8 cellular contexts compared by ENCODE assay signal in the genomic region with DNA sequence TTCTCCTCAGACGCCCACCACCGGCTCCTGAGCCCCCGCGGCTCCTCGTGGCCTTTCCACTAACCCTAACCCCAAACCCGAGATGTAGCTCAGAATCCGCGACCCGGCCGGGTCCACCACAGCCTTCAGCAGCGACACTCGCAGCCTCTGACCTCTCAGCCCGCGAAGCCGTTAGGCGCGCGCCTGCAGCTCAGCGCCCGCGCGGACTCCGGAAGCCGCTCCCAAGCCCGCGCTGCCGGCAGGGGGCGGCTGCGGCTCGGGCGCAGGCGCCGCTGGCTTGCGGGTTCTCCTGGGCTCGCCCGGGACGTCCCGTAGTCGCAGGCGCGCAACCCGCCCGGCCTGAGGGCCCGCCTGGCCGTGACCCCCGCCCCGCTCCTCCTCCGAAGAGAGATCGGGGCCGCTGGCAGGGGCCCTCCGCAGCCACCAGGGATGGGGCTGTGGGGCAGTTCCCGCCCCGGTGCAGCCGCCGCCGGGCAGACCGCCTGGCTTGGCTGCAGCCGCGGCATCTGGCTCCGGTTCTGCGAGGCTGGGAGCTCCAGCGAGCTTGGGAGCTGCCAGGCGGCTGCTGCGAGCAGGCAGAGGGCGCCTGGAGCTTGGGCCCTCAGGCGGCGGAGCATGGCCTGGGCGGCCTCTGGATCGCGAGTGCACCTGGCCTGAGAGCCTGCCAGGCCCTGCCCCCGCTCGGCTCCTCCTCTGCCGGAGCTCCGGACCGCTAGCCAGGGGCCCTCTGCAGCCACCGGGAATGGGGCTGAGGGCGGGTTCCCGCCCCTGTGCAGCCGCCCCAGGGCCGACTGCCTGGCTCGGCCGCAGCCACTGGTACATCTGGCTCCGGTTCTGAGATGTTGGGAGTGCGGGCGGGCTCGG.
DNase-seq lines count a peak whose midpoint lies in the region; ATAC-seq and TF ChIP-seq lines count a peak whose summit lies in the region.

No MANE protein-coding gene starts in this region.

- H3K4me3 ChIP-seq in OCI-LY3 (ENCODE audit: low read length), result peak overlapping the region; percentile 91
- H3K4me3 ChIP-seq in fibroblast of the aortic adventitia (ENCODE audit: low read depth, low read length), result peak overlapping the region; percentile 50
- H3K4me3 ChIP-seq in neural cell (ENCODE audit: low read length), result peak overlapping the region; percentile 88

- H3K36me3 ChIP-seq in OCI-LY3 (replicated peaks; ENCODE audit: low read depth, low read length) (no peaks in the 10 kb centered on the region), neural cell (ENCODE audit: insufficient read depth, low read length) (no peaks in the 10 kb centered on the region)

- H3K27me3 ChIP-seq in OCI-LY3 (ENCODE audit: low read depth, low read length), result peaks cover 29% of the 10 kb centered on the region
- peaks cover 86% of the 10 kb centered on the region for H3K27me3 ChIP-seq in neural cell (ENCODE audit: insufficient read depth, low read depth, low read length)

- H2AFZ ChIP-seq in OCI-LY3 (ENCODE audit: low read depth, low read length) (peak overlapping the region; percentile 96), neural cell (ENCODE audit: low read depth, low read length) (peak overlapping the region; percentile 43)

- ATAC-seq in GM18502 (IDR thresholded peaks at IDR 0.05; ENCODE audit: poor library complexity, unreplicated experiment), result peak; percentile 80
- peak; percentile 57 for ATAC-seq in HG03460 (IDR thresholded peaks at IDR 0.05; ENCODE audit: unreplicated experiment)

- H3K79me2 ChIP-seq in OCI-LY3 (ENCODE audit: low read length) (no peaks in the 10 kb centered on the region), neural cell (replicated peaks; ENCODE audit: insufficient read depth, low read length) (no peaks in the 10 kb centered on the region)

- peaks cover 5% of the 10 kb centered on the region; the same call in 1 of the 2 replicates for H3K4me1 ChIP-seq in OCI-LY3 (ENCODE audit: low read length)

- peak overlapping the region; percentile 89 for H3K9ac ChIP-seq in OCI-LY3 (ENCODE audit: low read length)
- peak overlapping the region; percentile 56 for H3K9ac ChIP-seq in neural cell (ENCODE audit: low read length)

- H3F3A ChIP-seq in neural cell (ENCODE audit: insufficient read depth, low read length, poor library complexity, severe bottlenecking), result no peaks in the 10 kb centered on the region

- no peaks in the 10 kb centered on the region for H3K9me2 ChIP-seq in neural cell (ENCODE audit: insufficient read depth, low read length)

- H3K9me3 ChIP-seq in OCI-LY3 (ENCODE audit: insufficient read depth, low read length), result no peaks in the 10 kb centered on the region
- H3K9me3 ChIP-seq in neural cell (ENCODE audit: low read length), result no peaks in the 10 kb centered on the region

- DNase-seq in A172 (ENCODE audit: low spot score) (peak; percentile 11), activated T-helper 1 cell treated with Interleukin-2 at 50 U/mL for 16 hours (ENCODE audit: low read depth) (peak; percentile 71), fibroblast of the aortic adventitia (ENCODE audit: low read depth) (peak; percentile 46)
- peak; percentile 56 for DNase-seq in stimulated activated naive CD4-positive, alpha-beta T cell treated with Interleukin-2 at 50 U/mL for 16 hours (lab: John Stamatoyannopoulos, UW)

- TF ChIP-seq EP300 in neural cell (conservative IDR thresholded peaks at IDR 0.05; ENCODE audit: poor library complexity, severe bottlenecking), result peak; percentile 13

- H4K20me1 ChIP-seq in OCI-LY3 (ENCODE audit: insufficient read depth, low read length) (no peaks in the 10 kb centered on the region), neural cell (ENCODE audit: insufficient read depth) (no peaks in the 10 kb centered on the region)

- peak; percentile 40 for TF ChIP-seq CTCF in OCI-LY3 (IDR thresholded peaks at IDR 0.05; ENCODE audit: low read depth, low read length)
- TF ChIP-seq CTCF in fibroblast of the aortic adventitia (IDR thresholded peaks at IDR 0.05; ENCODE audit: insufficient read depth, low read length), result peak; percentile 43
- peak; percentile 85 for TF ChIP-seq CTCF in neural cell (IDR thresholded peaks at IDR 0.05; ENCODE audit: poor library complexity, severe bottlenecking)

- peak overlapping the region; percentile 78 for H3K4me2 ChIP-seq in OCI-LY3 (ENCODE audit: low read length)
- H3K4me2 ChIP-seq in neural cell (ENCODE audit: low read length), result peak overlapping the region; percentile 30

- TF ChIP-seq RAD21 in neural cell (conservative IDR thresholded peaks at IDR 0.05), result peak; percentile 45

- H3K27ac ChIP-seq in OCI-LY3 (ENCODE audit: low read length), result peak overlapping the region; percentile 47
- H3K27ac ChIP-seq in neural cell (ENCODE audit: low read length), result no peak overlapping the region

TF ChIP-seq in neural cell, 6 proteins besides CTCF, POLR2A, EP300 and RAD21:
- TF ChIP-seq SMC3 (conservative IDR thresholded peaks at IDR 0.05; ENCODE audit: poor library complexity), result peak; percentile 61
- no peak for TF ChIP-seq EZH2 (IDR thresholded peaks at IDR 0.05; ENCODE audit: borderline replicate concordance, insufficient read depth, low read length, poor library complexity, severe bottlenecking)
- TF ChIP-seq MXI1 (conservative IDR thresholded peaks at IDR 0.05; ENCODE audit: poor library complexity, severe bottlenecking), result peak; percentile 51

Comparison
In these comparisons a context has a peak if more than half of its experiments do, and no peak if none do; other contexts are left out.
1. DNase-seq: peak in every context shown above with its lines; median percentile 71 in activated T-helper 1 cell treated with Interleukin-2 at 50 U/mL for 16 hours; 56 in stimulated activated naive CD4-positive, alpha-beta T cell treated with Interleukin-2 at 50 U/mL for 16 hours; 46 in fibroblast of the aortic adventitia; 11 in A172.